ENCODE assay signal across 26 cellular contexts in the genomic region with DNA sequence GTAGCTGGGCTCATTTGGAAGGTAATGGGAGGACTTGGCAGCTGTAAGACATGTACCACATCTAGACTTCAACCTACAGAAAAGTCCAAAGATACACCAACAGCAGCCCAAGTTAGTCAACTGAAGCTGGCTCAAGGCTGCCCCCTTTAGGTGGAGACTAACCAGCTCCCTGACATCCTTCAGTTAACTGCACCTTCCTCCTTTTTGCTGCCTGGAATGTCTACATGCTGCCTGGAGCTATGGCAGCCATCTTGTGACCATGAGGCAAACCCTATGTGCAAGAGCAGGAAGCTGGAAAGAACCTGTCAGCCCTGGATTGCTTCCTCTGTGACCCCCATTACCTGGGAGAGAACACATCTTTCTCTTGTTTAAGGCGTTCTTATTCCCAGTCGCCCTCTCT. TPM values are rescaled to one million over a fixed set of nuclear protein-coding genes. Genes with fewer than 3 reads are reported as not detected.
DNase-seq lines count a peak whose midpoint lies in the region; FAIRE-seq and TF ChIP-seq lines count a peak whose summit lies in the region.
"Had no signal": no experiment of that assay in that cellular context is flagged by ENCODE, and none has a peak within 500 bp of the region (broad histone marks: within the 10 kb centered on the region; RNA-seq: fewer than 3 reads in every experiment).

No MANE protein-coding gene starts in this region.

- TF ChIP-seq CTCF in NB4 (IDR thresholded peaks at IDR 0.05; ENCODE audit: low read depth, low read length) (peak; percentile 7), brain microvascular endothelial cell (IDR thresholded peaks at IDR 0.05; ENCODE audit: low read depth, low read length, missing control alignments) (peak; percentile 23)

- H3K27me3 ChIP-seq in brain microvascular endothelial cell (replicated peaks) (no peaks in the 10 kb centered on the region), small intestine (ENCODE audit: control insufficient read depth in 2 of 2, insufficient read depth in 2 of 2, low read length in 2 of 2) (no peaks in the 10 kb centered on the region)
- H3K27me3 ChIP-seq: gastrocnemius medialis had no signal

- TF ChIP-seq POLR2A in NB4 (IDR thresholded peaks at IDR 0.05; ENCODE audit: extremely low read depth, insufficient read length), result no peak

- no peaks in the 10 kb centered on the region for H3K9me3 ChIP-seq in small intestine (ENCODE audit: control insufficient read depth, low read depth)
- H3K9me3 ChIP-seq: gastrocnemius medialis had no signal

- H3K36me3 ChIP-seq in brain microvascular endothelial cell (replicated peaks) (no peaks in the 10 kb centered on the region), small intestine (ENCODE audit: control insufficient read depth in 2 of 2, insufficient read depth in 2 of 2, low read length in 2 of 2) (peaks cover 0 to 3% of the 10 kb centered on the region in 2 donors)
- H3K36me3 ChIP-seq: gastrocnemius medialis had no signal

- 95 to 98% (median 96%) methylated on average over 2 of the region's 2 CpGs for WGBS in small intestine, 3 donors

- DNase-seq in DMS53 (lab: John Stamatoyannopoulos, UW), result peak; percentile 8
- DNase-seq in DMS53 treated with DMSO at 0.1 percent for 48 hours (lab: John Stamatoyannopoulos, UW; ENCODE audit: unreplicated experiment), result no peak
- peak; percentile 13 for DNase-seq in NB4 (ENCODE audit: low read depth)
- DNase-seq in brain microvascular endothelial cell, result no peak
- peak; percentile 29 for DNase-seq in small intestine
- no peak for DNase-seq in GM19238 (ENCODE audit: insufficient read length, low spot score)
- no peak for DNase-seq in NCI-H187 treated with DMSO at 0.1 percent for 48 hours (lab: John Stamatoyannopoulos, UW)
- no peak for DNase-seq in NK-92 treated with Interleukin-12 subunit alpha and Interleukin-12 subunit beta, amount 100 ng/mL, for 24 hours (lab: John Stamatoyannopoulos, UW)
- DNase-seq: activated CD4-positive, alpha-beta T cell treated with anti-CD3 and anti-CD28 coated beads, Interleukin-2, amount 50 U/mL, for 48 hours; activated CD4-positive, CD25-positive, alpha-beta regulatory T cell treated with anti-CD3 and anti-CD28 coated beads, Interleukin-2, amount 50 U/mL, for 72 hours; activated T-cell treated with anti-CD3 and anti-CD28 coated beads, Interleukin-2, amount 50 U/mL, for 48 hours; central memory CD4-positive, alpha-beta T cell; COR-L47; gastrocnemius medialis; GDM1; Karpas-422; left cardiac atrium; NCI-H1436 treated with DMSO at 0.1 percent for 48 hours; NCI-H446; NCI-H82; stimulated activated naive CD4-positive, alpha-beta T cell treated with Interleukin-2 at 50 U/mL for 16 hours; T-helper 2 cell had no signal

- H3K4me3 ChIP-seq in NB4 (ENCODE audit: low read depth, low read length), result no peak overlapping the region
- no peak overlapping the region for H3K4me3 ChIP-seq in brain microvascular endothelial cell (ENCODE audit: low read depth, low read length)
- H3K4me3 ChIP-seq in small intestine (ENCODE audit: low read depth in 1 of 2, low read length in 2 of 2), result no peak overlapping the region
- H3K4me3 ChIP-seq: gastrocnemius medialis had no signal

- in situ Hi-C loops in brain microvascular endothelial cell (cut with HindIII; ENCODE audit: low pct_ligation_motif_present, low sequenced_read_pairs), result no loop called here

- no peak for FAIRE-seq in small intestine (lab: Jason Lieb, UNC)
- FAIRE-seq: endometrium had no signal

- H3K4me1 ChIP-seq in small intestine (ENCODE audit: control insufficient read depth in 2 of 2, insufficient read depth in 1 of 2, low read depth in 1 of 2, low read length in 1 of 2), result peaks cover 0 to 2% of the 10 kb centered on the region in 2 donors
- H3K4me1 ChIP-seq: gastrocnemius medialis had no signal

- H3K27ac ChIP-seq in brain microvascular endothelial cell, result no peak overlapping the region
- no peak overlapping the region for H3K27ac ChIP-seq in small intestine (ENCODE audit: low read depth in 1 of 2, low read length in 1 of 2)
- H3K27ac ChIP-seq: 22Rv1, C4-2B, gastrocnemius medialis, HL-60 had no signal

RNA-seq across cellular contexts. Expression of gene ARSD, which starts 25.8 kb away (rescaled TPM):
- 10 to 100 TPM; 12.3 to 16.9 (median 14.1) TPM for polyA plus RNA-seq in small intestine

Comparison
In these comparisons a context has a peak if more than half of its experiments do, and no peak if none do; other contexts are left out.
1. DNase-seq: peak in DMS53 (single experiment), NB4 (single experiment) and small intestine (single experiment); none in DMS53 treated with DMSO at 0.1 percent for 48 hours (single experiment), brain microvascular endothelial cell (single experiment), GM19238 (single experiment), NCI-H187 treated with DMSO at 0.1 percent for 48 hours (single experiment) and NK-92 treated with Interleukin-12 subunit alpha and Interleukin-12 subunit beta, amount 100 ng/mL, for 24 hours (single experiment).